In genomic region chr2:171541202-171541884, GRCh38 we compare ENCODE assay signal across 11 cellular contexts. TPM values are rescaled to one million over a fixed set of nuclear protein-coding genes. Genes with fewer than 3 reads are reported as not detected.
A peak's percentile ranks its signal among the peaks of the same experiment; 100 is the strongest.
DNase-seq lines count a peak whose midpoint lies in the region; ATAC-seq and TF ChIP-seq lines count a peak whose summit lies in the region.
"Had no signal": no experiment of that assay in that cellular context is flagged by ENCODE, and none has a peak within 500 bp of the region (broad histone marks: within the 10 kb centered on the region; RNA-seq: fewer than 3 reads in every experiment).

No MANE protein-coding gene starts in this region.

- no peak overlapping the region for H3K27ac ChIP-seq in adrenal gland
- H3K27ac ChIP-seq: parathyroid adenoma had no signal

- H3K36me3 ChIP-seq in adrenal gland (replicated peaks in 1 of 2), result peaks cover 0 to 9% of the 10 kb centered on the region in 2 donors

- intact Hi-C loops in adrenal gland (cut with DNase I), result no loop called here

- peak in 1 of 6 experiments; percentile 21 for TF ChIP-seq CTCF in adrenal gland (IDR thresholded peaks at IDR 0.05)

- POLR2A ChIA-PET in HEK293T (lab: Yijun Ruan, JAX), result no interaction called here

- DNase-seq in DMS53 (lab: John Stamatoyannopoulos, UW) (peak; percentile 68), HEK293T (ENCODE audit: extremely low spot score) (peak; percentile 56), SK-MEL-5 (ENCODE audit: low read depth, low spot score) (peak; percentile 62), kidney tubule cell (ENCODE audit: low spot score) (peak; percentile 8), NCI-H526 treated with DMSO at 0.1 percent for 48 hours (lab: John Stamatoyannopoulos, UW) (no peak), adrenal gland (no peak), germinal center (ENCODE audit: low spot score) (no peak)
- DNase-seq: NCI-H187 treated with DMSO at 0.1 percent for 48 hours had no signal

- no peak for TF ChIP-seq POLR2A in adrenal gland (IDR thresholded peaks at IDR 0.05)

- H3K4me1 ChIP-seq in adrenal gland (replicated peaks in 1 of 2), result no peaks in the 10 kb centered on the region
- H3K4me1 ChIP-seq: parathyroid adenoma had no signal

- no peaks in the 10 kb centered on the region for H3K27me3 ChIP-seq in adrenal gland

- in situ Hi-C loops in SK-MEL-5 (cut with HindIII; ENCODE audit: low pct_unique_long_range_greater_than_20kb, low sequenced_read_pairs), result no loop called here

- WGBS in adrenal gland, 4 donors, result 83 to 89% (median 87%) methylated on average over 6 of the region's 6 CpGs

- CTCF ChIA-PET in HEK293T (lab: Yijun Ruan, JAX), result interaction anchor here (0.5 to 1.1 kb wide), 6 partner anchors 9 to 561 kb away, joined by 3 to 9 read pairs (median 6); no protein-coding TSS in a partner anchor

- H3K9me3 ChIP-seq in adrenal gland (replicated peaks in 1 of 3), result no peaks in the 10 kb centered on the region

- no peak overlapping the region for H3K4me3 ChIP-seq in adrenal gland

- no peak for ATAC-seq in GM21515 (IDR thresholded peaks at IDR 0.05; ENCODE audit: unreplicated experiment)
- ATAC-seq: esophagus mucosa had no signal

TF ChIP-seq in HEK293T, 16 proteins besides CTCF, POLR2A, EP300 and RAD21:
- no peak for TF ChIP-seq ELF4 (IDR thresholded peaks at IDR 0.05)
- TF ChIP-seq ZNF384 (IDR thresholded peaks at IDR 0.05), result peak; percentile 48; the same call in 1 of the 2 replicates
- no peak for TF ChIP-seq FOXM1 (IDR thresholded peaks at IDR 0.05; ENCODE audit: borderline replicate concordance)
- no peak for TF ChIP-seq FOXA1 (IDR thresholded peaks at IDR 0.05)
- no peak for TF ChIP-seq NFRKB (IDR thresholded peaks at IDR 0.05)
- no peak for TF ChIP-seq TARDBP (IDR thresholded peaks at IDR 0.05)
- TF ChIP-seq FOXK2 (IDR thresholded peaks at IDR 0.05), result no peak

RNA-seq across cellular contexts. Expression of gene CYBRD1, which starts 19.1 kb away (rescaled TPM):
- 40.3 and 45.6 TPM in 2 replicates for total RNA-seq in SK-MEL-5 (2014; rRNA removed; shearing (Covaris generic))
- 25.3 and 27.4 TPM in 2 replicates for polyA plus RNA-seq in SK-MEL-5 (2015; cell fraction: cytosol; rRNA removed)
- 8.9 and 11.4 TPM in 2 replicates for polyA plus RNA-seq in SK-MEL-5 (2015; cell fraction: nucleus; rRNA removed)
- total RNA-seq in adrenal gland, result 100 to 1,000 TPM in 7 of 8 donors, 10 to 100 TPM in 1; 52.7 to 346 (median 234) TPM
- polyA plus RNA-seq in adrenal gland, result 10 to 100 TPM; 45.6 to 67.9 (median 62.3) TPM

Comparison
In these comparisons a context has a peak if more than half of its experiments do, and no peak if none do; other contexts are left out.
1. DNase-seq: peak in DMS53 (single experiment), HEK293T (single experiment), SK-MEL-5 (single experiment) and kidney tubule cell (single experiment); none in NCI-H526 treated with DMSO at 0.1 percent for 48 hours (single experiment), adrenal gland (0 of 7) and germinal center (single experiment).